ENCODE assay signal across 17 cellular contexts in genomic region chr7:6403907-6404306, GRCh38. TPM values are rescaled to one million over a fixed set of nuclear protein-coding genes. Genes with fewer than 3 reads are reported as not detected.
DNase-seq lines count a peak whose midpoint lies in the region; ATAC-seq and TF ChIP-seq lines count a peak whose summit lies in the region.
"Had no signal": no experiment of that assay in that cellular context is flagged by ENCODE, and none has a peak within 500 bp of the region (broad histone marks: within the 10 kb centered on the region; RNA-seq: fewer than 3 reads in every experiment).

No MANE protein-coding gene starts in this region.

- H3K56ac ChIP-seq in IMR-90 (ENCODE audit: extremely low read depth, insufficient read depth, low read length), result no peak overlapping the region

- H3K4me2 ChIP-seq in IMR-90 (ENCODE audit: low read depth, low read length) (no peak overlapping the region), trophoblast cell (ENCODE audit: low read length) (no peak overlapping the region)

- H2BK5ac ChIP-seq in IMR-90 (ENCODE audit: low read depth, low read length, poor library complexity, severe bottlenecking) (no peak overlapping the region), trophoblast cell (ENCODE audit: low read depth, low read length, poor library complexity) (no peak overlapping the region)

- no peak for ATAC-seq in CD4-positive, alpha-beta T cell (ENCODE audit: poor library complexity)
- ATAC-seq in IMR-90 (ENCODE audit: low read depth) (no peak), GM18870 (IDR thresholded peaks at IDR 0.05; ENCODE audit: unreplicated experiment) (no peak), GM18858 (IDR thresholded peaks at IDR 0.05; ENCODE audit: unreplicated experiment) (no peak)

- H3K18ac ChIP-seq in IMR-90 (ENCODE audit: low read depth, low read length) (no peak overlapping the region), trophoblast cell (ENCODE audit: low read length) (no peak overlapping the region)

- H3K79me2 ChIP-seq in trophoblast cell (ENCODE audit: control insufficient read depth, insufficient read depth, low read length, poor library complexity), result peaks cover 6% of the 10 kb centered on the region

- no peak overlapping the region for H4K91ac ChIP-seq in IMR-90 (ENCODE audit: insufficient read depth, low read depth, low read length)
- H4K91ac ChIP-seq in trophoblast cell (ENCODE audit: low read depth, low read length), result no peak overlapping the region

- no peak overlapping the region for H3K4me3 ChIP-seq in IMR-90 (ENCODE audit: insufficient read depth, low read depth, low read length)
- no peak overlapping the region for H3K4me3 ChIP-seq in trophoblast cell (ENCODE audit: low read depth, low read length)
- H3K4me3 ChIP-seq: psoas muscle, thyroid gland had no signal

- no peak overlapping the region for H4K12ac ChIP-seq in trophoblast cell (ENCODE audit: low read depth, low read length)

- no peak overlapping the region for H3K27ac ChIP-seq in CD4-positive, alpha-beta T cell (ENCODE audit: low read depth, low read length)
- H3K27ac ChIP-seq in IMR-90 (ENCODE audit: insufficient read depth, low read length), result no peak overlapping the region
- H3K27ac ChIP-seq in epithelial cell of prostate, result peak overlapping the region; percentile 89
- H3K27ac ChIP-seq in trophoblast cell (ENCODE audit: low read depth, low read length), result no peak overlapping the region
- H3K27ac ChIP-seq: psoas muscle, thyroid gland, WERI-Rb-1 had no signal

- H2AK5ac ChIP-seq in IMR-90 (ENCODE audit: low read depth, low read length) (no peak overlapping the region), trophoblast cell (ENCODE audit: low read length) (no peak overlapping the region)

- H2AK9ac ChIP-seq in IMR-90 (replicated peaks; ENCODE audit: low read depth, low read length, poor library complexity), result peak overlapping the region; percentile 83

- BruUV-seq in IMR-90 (replicated peaks; lab: Mats Ljungman, UMichigan), result no TSS peak

- peak overlapping the region; percentile 21 for H3K27ac Mint-ChIP-seq in CD4-positive, alpha-beta T cell

- H3K9me3 Mint-ChIP-seq in CD4-positive, alpha-beta T cell, result no peaks in the 10 kb centered on the region
- H3K9me3 Mint-ChIP-seq: CD4-positive, alpha-beta memory T cell had no signal

- H3K27me3 Mint-ChIP-seq in CD4-positive, alpha-beta T cell, result no peaks in the 10 kb centered on the region
- H3K27me3 Mint-ChIP-seq: CD4-positive, alpha-beta memory T cell had no signal

- no peak for TF ChIP-seq RAD21 in IMR-90 (IDR thresholded peaks at IDR 0.05; ENCODE audit: low read length)

- no peak overlapping the region for H4K8ac ChIP-seq in IMR-90 (ENCODE audit: low read depth in 2 of 2, low read length in 2 of 2)
- no peak overlapping the region for H4K8ac ChIP-seq in trophoblast cell (ENCODE audit: low read depth, low read length)

- H4K5ac ChIP-seq in IMR-90 (ENCODE audit: low read depth, low read length), result no peak overlapping the region

- H3K9ac ChIP-seq in IMR-90 (ENCODE audit: low read depth, low read length) (no peak overlapping the region), trophoblast cell (ENCODE audit: low read length) (no peak overlapping the region)

- 98% methylated on average over 6 of the region's 7 CpGs; no CpG with 5 or more reads in 1 of the 2 experiments for WGBS in IMR-90 (ENCODE audit: extremely low coverage in 2 of 2, insufficient read length in 1 of 2), 2 experiments
- no CpG with 5 or more reads among the region's 7 CpGs for WGBS in trophoblast cell (ENCODE audit: extremely low coverage, insufficient coverage, insufficient read length)

- H3K36me3 Mint-ChIP-seq in CD4-positive, alpha-beta T cell (ENCODE audit: low read depth), result peaks cover 75% of the 10 kb centered on the region

- CTCF ChIA-PET in CD4-positive, alpha-beta T cell (lab: Charles Lee), result no interaction called here
- CTCF ChIA-PET in IMR-90 (lab: Yijun Ruan, JAX), result no interaction called here

- H3K4ac ChIP-seq in IMR-90 (ENCODE audit: low read depth, low read length), result no peak overlapping the region
- H3K4ac ChIP-seq in trophoblast cell (ENCODE audit: low read depth, low read length), result peak overlapping the region; percentile 9

- H3K27me3 ChIP-seq in CD4-positive, alpha-beta T cell (ENCODE audit: control insufficient read depth, insufficient read depth, low read length), result no peaks in the 10 kb centered on the region
- H3K27me3 ChIP-seq in IMR-90 (ENCODE audit: control insufficient read depth, insufficient read depth, low read length) (no peaks in the 10 kb centered on the region), trophoblast cell (ENCODE audit: insufficient read depth, low read length) (no peaks in the 10 kb centered on the region)
- H3K27me3 ChIP-seq: thyroid gland had no signal

- dilution Hi-C loops in IMR-90 (cut with HindIII; ENCODE audit: low sequenced_read_pairs, unreplicated experiment), result no loop called here

- H3K9me1 ChIP-seq in IMR-90 (ENCODE audit: insufficient read depth, low read length), result peaks cover 21% of the 10 kb centered on the region

- peak overlapping the region; percentile 39 for H2BK12ac ChIP-seq in trophoblast cell (ENCODE audit: low read length)

- H4K20me1 ChIP-seq in IMR-90 (ENCODE audit: insufficient read depth, low read length), result peaks cover 72% of the 10 kb centered on the region

- DNase-seq in CD4-positive, alpha-beta T cell, result no peak
- DNase-seq in IMR-90 (no peak), epithelial cell of prostate (ENCODE audit: low read depth, low spot score) (peak; percentile 87), trophoblast cell (no peak)
- no peak for DNase-seq in stimulated activated CD4-positive, alpha-beta T cell treated with anti-CD3 and anti-CD28 coated beads, Interleukin-12 subunit alpha, Interleukin-12 subunit beta, amount 100 ng/mL, for 4 hours
- DNase-seq: amygdala; CD4-positive, alpha-beta memory T cell; effector CD4-positive, alpha-beta T cell; EL; foreskin melanocyte; NCI-H1092 treated with DMSO at 0.1 percent for 48 hours; NCI-H2227 treated with DMSO at 0.1 percent for 48 hours; psoas muscle; thyroid gland; WERI-Rb-1 had no signal

- H3K4me1 Mint-ChIP-seq in CD4-positive, alpha-beta T cell (ENCODE audit: low read depth), result peaks cover 8% of the 10 kb centered on the region

- H3K4me1 ChIP-seq in IMR-90 (ENCODE audit: control insufficient read depth, insufficient read depth, low read length) (peaks cover 3% of the 10 kb centered on the region; the same call in 1 of the 2 replicates), trophoblast cell (ENCODE audit: control insufficient read depth in 1 of 2, insufficient read depth in 2 of 2, low read length in 2 of 2) (peaks cover 8 to 11% of the 10 kb centered on the region in 2 experiments)

- H3K36me3 ChIP-seq in IMR-90 (ENCODE audit: control insufficient read depth, insufficient read depth, low read length) (peaks cover 70% of the 10 kb centered on the region), trophoblast cell (ENCODE audit: control insufficient read depth in 1 of 2, insufficient read depth in 2 of 2, low read length in 2 of 2) (peaks cover 55 to 68% of the 10 kb centered on the region in 2 experiments)

- TF ChIP-seq POLR2A in IMR-90 (IDR thresholded peaks at IDR 0.05; ENCODE audit: low read depth, low read length), result no peak

- intact Hi-C loops in CD4-positive, alpha-beta T cell (cut with DNase I, micrococcal nuclease), result no loop called here
- intact Hi-C loops in IMR-90 (cut with micrococcal nuclease), result no loop called here

- no peak for TF ChIP-seq CTCF in CD4-positive, alpha-beta T cell (IDR thresholded peaks at IDR 0.05)
- no peak for TF ChIP-seq CTCF in IMR-90 (conservative IDR thresholded peaks at IDR 0.05; ENCODE audit: low read depth, low read length)

- H3K9me3 ChIP-seq in CD4-positive, alpha-beta T cell (ENCODE audit: control insufficient read depth, low read length), result no peaks in the 10 kb centered on the region
- H3K9me3 ChIP-seq in IMR-90 (ENCODE audit: control insufficient read depth, insufficient read depth, low read length) (no peaks in the 10 kb centered on the region), trophoblast cell (ENCODE audit: insufficient read depth, low read depth, low read length) (no peaks in the 10 kb centered on the region)
- H3K9me3 ChIP-seq: psoas muscle, thyroid gland had no signal

- H2BK120ac ChIP-seq in IMR-90 (ENCODE audit: low read depth, low read length) (no peak overlapping the region), trophoblast cell (ENCODE audit: insufficient read depth, low read length, poor library complexity) (no peak overlapping the region)

- in situ Hi-C loops in IMR-90 (cut with MboI; ENCODE audit: low sequenced_read_pairs), result no loop called here

- H3K14ac ChIP-seq in IMR-90 (replicated peaks; ENCODE audit: low read depth, low read length), result no peak overlapping the region
- H3K14ac ChIP-seq in trophoblast cell (ENCODE audit: low read length), result no peak overlapping the region

- no peak overlapping the region for H2AFZ ChIP-seq in IMR-90 (replicated peaks; ENCODE audit: low read length, poor library complexity)
- no peak overlapping the region for H2AFZ ChIP-seq in trophoblast cell (ENCODE audit: insufficient read depth, low read length, poor library complexity)

- H3K4me3 Mint-ChIP-seq in CD4-positive, alpha-beta T cell, result no peak overlapping the region
- H3K4me3 Mint-ChIP-seq: CD4-positive, alpha-beta memory T cell had no signal

- POLR2A ChIA-PET in CD4-positive, alpha-beta T cell (lab: Charles Lee), result no interaction called here
- POLR2A ChIA-PET in IMR-90 (lab: Charles Lee; ENCODE audit: unreplicated experiment), result no interaction called here

- no peak overlapping the region for H2BK15ac ChIP-seq in IMR-90 (ENCODE audit: low read depth, low read length)

- H3K23ac ChIP-seq in IMR-90 (ENCODE audit: low read depth, low read length) (no peak overlapping the region), trophoblast cell (ENCODE audit: low read length) (no peak overlapping the region)

- H3K79me1 ChIP-seq in IMR-90 (ENCODE audit: low read depth in 1 of 2, low read length in 2 of 2) (peaks cover 40 to 79% of the 10 kb centered on the region in 2 experiments), trophoblast cell (ENCODE audit: low read length) (peaks cover 2% of the 10 kb centered on the region)

- H2BK20ac ChIP-seq in IMR-90 (ENCODE audit: low read depth, low read length), result no peak overlapping the region

RNA-seq across cellular contexts. Expression of gene RAC1, which starts 29.6 kb away (rescaled TPM):
- 10 to 100 TPM; 57.6 to 66.4 TPM for total RNA-seq in CD4-positive, alpha-beta T cell
- total RNA-seq in IMR-90 (2012; rRNA removed), result 127 and 128 TPM in 2 replicates
- polyA plus RNA-seq in IMR-90 (2012; rRNA removed), result 360 and 364 TPM in 2 replicates
- 119 and 122 TPM in 2 replicates for polyA plus RNA-seq in IMR-90 (2012; cell fraction: cytosol; rRNA removed)
- 54.9 and 241 TPM in 2 replicates for polyA plus RNA-seq in IMR-90 (2012; cell fraction: nucleus; rRNA removed; ENCODE audit: low replicate concordance)
- 370 and 371 TPM in 2 replicates for polyA plus RNA-seq in trophoblast cell (2013)

RNA-seq across cellular contexts. Expression of gene DAGLB, which starts 43.8 kb away (rescaled TPM):
- 10 to 100 TPM; 22.0 to 22.9 TPM for total RNA-seq in CD4-positive, alpha-beta T cell
- total RNA-seq in IMR-90 (2012; rRNA removed), result 33.5 and 35.3 TPM in 2 replicates
- 23.4 and 24.5 TPM in 2 replicates for polyA plus RNA-seq in IMR-90 (2012; rRNA removed)
- 21.9 and 41.7 TPM in 2 replicates for polyA plus RNA-seq in IMR-90 (2012; cell fraction: cytosol; rRNA removed)
- 92.9 and 94.9 TPM in 2 replicates for polyA plus RNA-seq in IMR-90 (2012; cell fraction: nucleus; rRNA removed; ENCODE audit: low replicate concordance)
- polyA plus RNA-seq in trophoblast cell (2013), result 13.8 and 15.5 TPM in 2 replicates

RNA-seq across cellular contexts. Expression of gene FAM220A, which starts 55.1 kb away (rescaled TPM):
- 10 to 100 TPM in 1 of 2 experiments, 1 to 10 TPM in 1; 8.6 to 11.0 TPM for total RNA-seq in CD4-positive, alpha-beta T cell
- 13.1 and 13.9 TPM in 2 replicates for total RNA-seq in IMR-90 (2012; rRNA removed)
- 11.4 and 11.5 TPM in 2 replicates for polyA plus RNA-seq in IMR-90 (2012; rRNA removed)
- polyA plus RNA-seq in IMR-90 (2012; cell fraction: cytosol; rRNA removed), result 10.0 and 13.7 TPM in 2 replicates
- 3.8 and 5.4 TPM in 2 replicates for polyA plus RNA-seq in IMR-90 (2012; cell fraction: nucleus; rRNA removed; ENCODE audit: low replicate concordance)
- 19.5 and 19.8 TPM in 2 replicates for polyA plus RNA-seq in trophoblast cell (2013)
